In the genomic region with DNA sequence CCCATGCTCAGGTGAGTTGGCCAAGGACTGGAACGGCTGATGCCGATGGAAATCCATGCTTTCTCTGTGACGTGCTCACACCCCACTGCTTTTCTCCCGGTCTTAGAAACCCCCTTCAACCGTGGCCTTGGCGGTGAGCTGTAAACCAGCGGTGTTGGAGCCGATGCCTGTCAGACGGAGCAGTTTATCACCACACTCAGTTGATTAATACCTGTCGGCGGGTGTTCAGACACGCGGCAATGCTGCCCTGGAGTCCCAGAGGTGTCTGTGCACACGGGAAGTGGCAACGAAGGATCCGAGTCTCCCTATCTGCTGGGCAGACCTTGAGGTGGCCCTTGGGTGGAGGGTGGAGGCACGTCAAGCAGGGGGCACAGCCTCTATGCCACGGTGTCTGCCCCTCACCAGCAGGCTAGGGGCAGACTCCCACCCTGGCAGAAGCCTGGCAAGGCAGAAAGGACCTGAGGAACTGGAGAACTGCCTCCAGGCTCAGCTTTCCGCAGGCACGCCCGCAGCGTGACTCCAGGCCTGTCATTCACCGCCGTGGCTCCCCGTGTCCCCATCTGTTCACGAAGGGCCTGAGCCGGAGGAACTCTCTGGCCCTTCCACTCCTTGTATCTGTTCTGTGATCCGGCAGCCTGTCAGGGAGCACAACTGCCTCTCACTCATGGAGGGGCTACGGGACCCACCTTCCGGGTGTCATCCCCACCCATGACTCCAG, we compare ENCODE assay signal across 25 cellular contexts. TPM values are rescaled to one million over a fixed set of nuclear protein-coding genes. Genes with fewer than 3 reads are reported as not detected.
"Had no signal": no experiment of that assay in that cellular context is flagged by ENCODE, and none has a peak within 500 bp of the region (broad histone marks: within the 10 kb centered on the region; RNA-seq: fewer than 3 reads in every experiment).

No MANE protein-coding gene starts in this region.

- H3K4me3 Mint-ChIP-seq: activated CD4-positive, alpha-beta memory T cell treated with anti-CD3 and anti-CD28 coated beads for 36 hours; activated CD4-positive, alpha-beta T cell treated with anti-CD3 and anti-CD28 coated beads, Interleukin-2, amount 10 ng/mL, durations not matched to agents 24 days and 14 days; activated T-cell treated with anti-CD3 and anti-CD28 coated beads, Interleukin-2, amount 50 U/mL, for 4 hours; activated T-helper 17 cell treated with anti-CD3 and anti-CD28 coated beads, Interleukin-2, amount 50 U/mL, for 72 hours; stimulated activated naive CD8-positive, alpha-beta T cell treated with anti-CD3 and anti-CD28 coated beads, Interleukin-15, Interleukin-2, amounts not matched to agents 100 ng/mL and 50 ng/mL, for 24 hours had no signal

- H3K27ac Mint-ChIP-seq: activated CD4-positive, alpha-beta memory T cell treated with anti-CD3 and anti-CD28 coated beads for 36 hours; activated CD4-positive, alpha-beta T cell treated with anti-CD3 and anti-CD28 coated beads, Interleukin-2, amount 10 ng/mL, durations not matched to agents 24 days and 14 days; activated T-helper 17 cell treated with anti-CD3 and anti-CD28 coated beads, Interleukin-2, amount 50 U/mL, for 72 hours; stimulated activated naive CD8-positive, alpha-beta T cell treated with anti-CD3 and anti-CD28 coated beads, Interleukin-15, Interleukin-2, amounts not matched to agents 100 ng/mL and 50 ng/mL, for 24 hours had no signal

- H3K4me3 ChIP-seq: breast epithelium, heart right ventricle, spleen, tibial artery had no signal

- H3K4me1 ChIP-seq: breast epithelium, heart right ventricle, spleen, tibial artery had no signal

- H3K36me3 Mint-ChIP-seq: activated CD4-positive, alpha-beta memory T cell treated with anti-CD3 and anti-CD28 coated beads for 36 hours had no signal

- DNase-seq: activated CD4-positive, alpha-beta memory T cell treated with anti-CD3 and anti-CD28 coated beads for 36 hours; activated CD4-positive, alpha-beta T cell treated with anti-CD3 and anti-CD28 coated beads, Interleukin-2, amount 10 ng/mL, durations not matched to agents 24 days and 14 days; activated CD4-positive, CD25-positive, alpha-beta regulatory T cell treated with anti-CD3 and anti-CD28 coated beads, Interleukin-2, amount 50 U/mL, for 72 hours; activated gamma-delta T cell treated with Interleukin-2 at 50 U/mL for 16 hours; activated naive CD4-positive, alpha-beta T cell treated with anti-CD3 and anti-CD28 coated beads, Interleukin-2, amount 50 U/mL, for 16 hours; activated T-cell treated with anti-CD3 and anti-CD28 coated beads, Interleukin-2, amount 50 U/mL, for 4 hours; amniotic stem cell; central memory CD4-positive, alpha-beta T cell; foreskin melanocyte; heart right ventricle; mammary epithelial cell; nucleus accumbens; right cardiac atrium; spleen; substantia nigra; T-helper 2 cell; tibial artery had no signal

- H3K36me3 ChIP-seq: breast epithelium, heart right ventricle, spleen, tibial artery had no signal

- H3K9me3 Mint-ChIP-seq: activated CD4-positive, alpha-beta memory T cell treated with anti-CD3 and anti-CD28 coated beads for 36 hours; activated CD4-positive, alpha-beta T cell treated with anti-CD3 and anti-CD28 coated beads, Interleukin-2, amount 10 ng/mL, durations not matched to agents 24 days and 14 days; activated T-cell treated with anti-CD3 and anti-CD28 coated beads, Interleukin-2, amount 50 U/mL, for 4 hours; activated T-helper 17 cell treated with anti-CD3 and anti-CD28 coated beads, Interleukin-2, amount 50 U/mL, for 72 hours; stimulated activated naive CD8-positive, alpha-beta T cell treated with anti-CD3 and anti-CD28 coated beads, Interleukin-15, Interleukin-2, amounts not matched to agents 100 ng/mL and 50 ng/mL, for 24 hours had no signal

- H3K9me3 ChIP-seq: breast epithelium, heart right ventricle, spleen, tibial artery had no signal

- H3K27me3 Mint-ChIP-seq: activated CD4-positive, alpha-beta memory T cell treated with anti-CD3 and anti-CD28 coated beads for 36 hours had no signal

- H3K4me1 Mint-ChIP-seq: activated CD4-positive, alpha-beta T cell treated with anti-CD3 and anti-CD28 coated beads, Interleukin-2, amount 10 ng/mL, durations not matched to agents 24 days and 14 days; activated T-helper 17 cell treated with anti-CD3 and anti-CD28 coated beads, Interleukin-2, amount 50 U/mL, for 72 hours had no signal

- H3K27ac ChIP-seq: breast epithelium, heart right ventricle, spleen, tibial artery had no signal

- FAIRE-seq: endothelial cell of umbilical vein had no signal

RNA-seq across cellular contexts. Expression of a gene that starts 34.6 kb away (rescaled TPM):
- total RNA-seq: activated CD4-positive, alpha-beta memory T cell treated with anti-CD3 and anti-CD28 coated beads for 36 hours; activated CD4-positive, alpha-beta T cell treated with anti-CD3 and anti-CD28 coated beads, Interleukin-2, amount 10 ng/mL, durations not matched to agents 24 days and 14 days; activated T-cell treated with anti-CD3 and anti-CD28 coated beads, Interleukin-2, amount 50 U/mL, for 4 hours; activated T-helper 17 cell treated with anti-CD3 and anti-CD28 coated beads, Interleukin-2, amount 50 U/mL, for 72 hours; endothelial cell of umbilical vein; glomerular endothelial cell; heart right ventricle; liver; right cardiac atrium; urinary bladder had no signal
- polyA plus RNA-seq: endothelial cell of umbilical vein, heart right ventricle, neural cell, right cardiac atrium, spleen, urinary bladder had no signal
